17 cellular contexts compared by ENCODE assay signal in genomic region chr13:40362502-40362901, GRCh38.
DNase-seq lines count a peak whose midpoint lies in the region; ATAC-seq and TF ChIP-seq lines count a peak whose summit lies in the region.
"Had no signal": no experiment of that assay in that cellular context is flagged by ENCODE, and none has a peak within 500 bp of the region (broad histone marks: within the 10 kb centered on the region; RNA-seq: fewer than 3 reads in every experiment).

No MANE protein-coding gene starts in this region.

- no peaks in the 10 kb centered on the region for H3K27me3 Mint-ChIP-seq in CD4-positive, alpha-beta T cell
- H3K27me3 Mint-ChIP-seq: CD4-positive, alpha-beta memory T cell had no signal

- no peaks in the 10 kb centered on the region for H3K36me3 Mint-ChIP-seq in CD4-positive, alpha-beta T cell (ENCODE audit: low read depth)
- H3K36me3 Mint-ChIP-seq: CD4-positive, alpha-beta memory T cell had no signal

- TF ChIP-seq CTCF in right atrium auricular region (IDR thresholded peaks at IDR 0.05) (no peak), choroid plexus epithelial cell (conservative IDR thresholded peaks at IDR 0.05; ENCODE audit: low read depth, low read length) (no peak)
- no peak for TF ChIP-seq CTCF in CD4-positive, alpha-beta T cell (IDR thresholded peaks at IDR 0.05)

- H3K4me3 ChIP-seq in right atrium auricular region (no peak overlapping the region), choroid plexus epithelial cell (ENCODE audit: low read depth, low read length) (no peak overlapping the region)
- H3K4me3 ChIP-seq: A549, GM23248, HAP-1 had no signal

- no peaks in the 10 kb centered on the region for H3K9me3 Mint-ChIP-seq in CD4-positive, alpha-beta T cell

- no peaks in the 10 kb centered on the region for H3K36me3 ChIP-seq in right atrium auricular region
- H3K36me3 ChIP-seq: HAP-1 had no signal

- no peak overlapping the region for H3K27ac ChIP-seq in right atrium auricular region
- no peak overlapping the region for H3K27ac ChIP-seq in CD4-positive, alpha-beta T cell (ENCODE audit: low read depth, low read length)
- H3K27ac ChIP-seq: A549, C4-2B, GM23248 had no signal

- DNase-seq in right atrium auricular region (ENCODE audit: low spot score) (peak; percentile 32), cardiac septum (ENCODE audit: low spot score) (no peak), NCI-H226 (peak; percentile 72), choroid plexus epithelial cell (ENCODE audit: low read depth) (peak; percentile 36), mesenteric fat pad (ENCODE audit: low spot score) (peak; percentile 59), ureter (ENCODE audit: low spot score) (no peak)
- DNase-seq in CD4-positive, alpha-beta T cell: no peak
- DNase-seq: AML-193; CD4-positive, alpha-beta memory T cell; DMS153; DMS79; GF-D8; GM23248 had no signal

- H3K27me3 ChIP-seq in right atrium auricular region: no peaks in the 10 kb centered on the region
- no peaks in the 10 kb centered on the region for H3K27me3 ChIP-seq in CD4-positive, alpha-beta T cell (ENCODE audit: control insufficient read depth, insufficient read depth, low read length)

- H3K4me1 Mint-ChIP-seq in CD4-positive, alpha-beta T cell (ENCODE audit: low read depth): peaks cover 5% of the 10 kb centered on the region
- H3K4me1 Mint-ChIP-seq: CD4-positive, alpha-beta memory T cell had no signal

- CTCF ChIA-PET in CD4-positive, alpha-beta T cell (lab: Charles Lee): no interaction called here

- intact Hi-C loops in cardiac septum (cut with DNase I): no loop called here
- intact Hi-C loops in CD4-positive, alpha-beta T cell (cut with DNase I, micrococcal nuclease): no loop called here

- no peak for ATAC-seq in GM21526 (IDR thresholded peaks at IDR 0.05; ENCODE audit: low FRiP score, unreplicated experiment)
- no peak for ATAC-seq in CD4-positive, alpha-beta T cell (ENCODE audit: poor library complexity)
- ATAC-seq: A549 had no signal

- no peaks in the 10 kb centered on the region for H3K9me3 ChIP-seq in right atrium auricular region
- H3K9me3 ChIP-seq in CD4-positive, alpha-beta T cell (ENCODE audit: control insufficient read depth, low read length): no peaks in the 10 kb centered on the region
- H3K9me3 ChIP-seq: A549, HAP-1 had no signal

- H3K4me1 ChIP-seq in right atrium auricular region: no peaks in the 10 kb centered on the region
- H3K4me1 ChIP-seq: A549 had no signal

- POLR2A ChIA-PET in CD4-positive, alpha-beta T cell (lab: Charles Lee): interaction anchor here (1.5 kb wide), 1 partner anchor 158 kb away, joined by 3 read pairs; no protein-coding TSS in a partner anchor

- H3K27ac Mint-ChIP-seq in CD4-positive, alpha-beta T cell: no peak overlapping the region

- no peak overlapping the region for H3K4me3 Mint-ChIP-seq in CD4-positive, alpha-beta T cell
- H3K4me3 Mint-ChIP-seq: CD4-positive, alpha-beta memory T cell had no signal

Comparison
In these comparisons a context has a peak if more than half of its experiments do, and no peak if none do; other contexts are left out.
1. DNase-seq: peak in right atrium auricular region (single experiment), NCI-H226 (single experiment), choroid plexus epithelial cell (single experiment) and mesenteric fat pad (single experiment); none in cardiac septum (single experiment), CD4-positive, alpha-beta T cell (0 of 10) and ureter (single experiment).